Comparison of ENCODE assay signal across 10 cellular contexts in genomic region chr17:76696763-76697701, GRCh38. TPM values are rescaled to one million over a fixed set of nuclear protein-coding genes. Genes with fewer than 3 reads are reported as not detected.
DNase-seq lines count a peak whose midpoint lies in the region; ATAC-seq and TF ChIP-seq lines count a peak whose summit lies in the region.
"Had no signal": no experiment of that assay in that cellular context is flagged by ENCODE, and none has a peak within 500 bp of the region (broad histone marks: within the 10 kb centered on the region; RNA-seq: fewer than 3 reads in every experiment).

No MANE protein-coding gene starts in this region.

- H3K27ac ChIP-seq in neuronal stem cell (replicated peaks; ENCODE audit: low read length) (peak overlapping the region; percentile 83), colonic mucosa (no peak overlapping the region)

- H3K14ac ChIP-seq in neuronal stem cell (ENCODE audit: low read length), result no peak overlapping the region

- H3K4me2 ChIP-seq in neuronal stem cell (ENCODE audit: insufficient read depth, low read length, poor library complexity, severe bottlenecking), result peak overlapping the region; percentile 43

- H3K9me3 ChIP-seq in neuronal stem cell (replicated peaks in 1 of 2; ENCODE audit: control insufficient read depth in 2 of 2, insufficient read depth in 1 of 2, low read depth in 1 of 2, low read length in 2 of 2) (no peaks in the 10 kb centered on the region), colonic mucosa (no peaks in the 10 kb centered on the region)

- H3K23ac ChIP-seq in neuronal stem cell (ENCODE audit: low read depth, low read length, poor library complexity), result peak overlapping the region; percentile 45

- intact Hi-C loops in colonic mucosa (cut with DNase I), result no loop called here

- no peak overlapping the region for H4K8ac ChIP-seq in neuronal stem cell (ENCODE audit: low read depth, low read length)

- H4K91ac ChIP-seq in neuronal stem cell (ENCODE audit: low read depth, low read length, poor library complexity), result no peak overlapping the region

- DNase-seq in GM10248 (ENCODE audit: extremely low spot score), result peak; percentile 62
- no peak for DNase-seq in effector memory CD8-positive, alpha-beta T cell
- no peak for DNase-seq in neuronal stem cell (ENCODE audit: low spot score)
- DNase-seq in colonic mucosa, result no peak
- DNase-seq: activated naive CD8-positive, alpha-beta T cell treated with anti-CD3 and anti-CD28 coated beads, Interleukin-2, amount 50 U/mL, for 24 hours; DMS 273 treated with DMSO at 0.1 percent for 48 hours had no signal

- H2BK120ac ChIP-seq in neuronal stem cell (ENCODE audit: low read depth, low read length), result peak overlapping the region; percentile 2

- H3K9ac ChIP-seq in neuronal stem cell (ENCODE audit: low read depth, low read length, poor library complexity) (no peak overlapping the region), colonic mucosa (ENCODE audit: low read depth in 2 of 2, low read length in 2 of 2) (peak overlapping the region in 1 of 2 donors; percentile 26)

- H2AFZ ChIP-seq in neuronal stem cell (ENCODE audit: low read length), result peak overlapping the region; percentile 84

- H3K4me3 Mint-ChIP-seq in effector memory CD8-positive, alpha-beta T cell, result peak overlapping the region in 1 of 2 donors; percentile 10
- H3K4me3 Mint-ChIP-seq: activated naive CD8-positive, alpha-beta T cell treated with anti-CD3 and anti-CD28 coated beads, Interleukin-2, amount 50 U/mL, for 24 hours had no signal

- H2BK15ac ChIP-seq in neuronal stem cell (ENCODE audit: low read length), result peak overlapping the region; percentile 8

- H2BK12ac ChIP-seq in neuronal stem cell (ENCODE audit: low read length), result no peak overlapping the region

- CTCF ChIA-PET in GM10248 (lab: Yijun Ruan, JAX), result interaction anchor here (1.0 to 3.8 kb wide), 3 partner anchors 9 to 18 kb away, joined by 3 to 20 read pairs (median 8); no protein-coding TSS in a partner anchor

- H3K4ac ChIP-seq in neuronal stem cell (ENCODE audit: low read length), result no peak overlapping the region

- peak overlapping the region in 1 of 2 donors; percentile 13 for H3K4me3 ChIP-seq in neuronal stem cell (ENCODE audit: low read length in 2 of 2)
- no peak overlapping the region for H3K4me3 ChIP-seq in colonic mucosa

- peak overlapping the region; percentile 7 for H2AK5ac ChIP-seq in neuronal stem cell (ENCODE audit: low read depth, low read length)

- WGBS in neuronal stem cell (ENCODE audit: extremely low coverage in 2 of 2, insufficient read length in 2 of 2, insufficient replicate concordance in 1 of 2), 2 donors, result no CpG with 5 or more reads among the region's 25 CpGs

- peak overlapping the region; percentile 64 to 68 for H3K27ac Mint-ChIP-seq in effector memory CD8-positive, alpha-beta T cell
- H3K27ac Mint-ChIP-seq: activated naive CD8-positive, alpha-beta T cell treated with anti-CD3 and anti-CD28 coated beads, Interleukin-2, amount 50 U/mL, for 24 hours had no signal

- no peaks in the 10 kb centered on the region for H3K27me3 Mint-ChIP-seq in effector memory CD8-positive, alpha-beta T cell
- H3K27me3 Mint-ChIP-seq: activated naive CD8-positive, alpha-beta T cell treated with anti-CD3 and anti-CD28 coated beads, Interleukin-2, amount 50 U/mL, for 24 hours had no signal

- POLR2A ChIA-PET in GM10248 (lab: Yijun Ruan, JAX), result no interaction called here

- TF ChIP-seq CTCF in GM10248 (IDR thresholded peaks at IDR 0.05; ENCODE audit: control extremely low read depth, extremely low read depth, low read depth, missing control alignments) (no peak), colonic mucosa (IDR thresholded peaks at IDR 0.05) (no peak)

- H3K4me1 Mint-ChIP-seq in effector memory CD8-positive, alpha-beta T cell (ENCODE audit: low read depth in 2 of 2), result peaks cover 27 to 30% of the 10 kb centered on the region in 2 donors

- no peaks in the 10 kb centered on the region for H3K9me3 Mint-ChIP-seq in effector memory CD8-positive, alpha-beta T cell
- H3K9me3 Mint-ChIP-seq: activated naive CD8-positive, alpha-beta T cell treated with anti-CD3 and anti-CD28 coated beads, Interleukin-2, amount 50 U/mL, for 24 hours had no signal

- peak overlapping the region; percentile 89 for H3K18ac ChIP-seq in neuronal stem cell (ENCODE audit: low read length)

- ATAC-seq in HG03175 (IDR thresholded peaks at IDR 0.05; ENCODE audit: unreplicated experiment) (peak; percentile 61), GM21723 (IDR thresholded peaks at IDR 0.05; ENCODE audit: unreplicated experiment) (no peak), HG03432 (IDR thresholded peaks at IDR 0.05; ENCODE audit: unreplicated experiment) (no peak), HG03378 (IDR thresholded peaks at IDR 0.05; ENCODE audit: unreplicated experiment) (no peak)
- ATAC-seq in effector memory CD8-positive, alpha-beta T cell (replicated peaks), result no peak
- ATAC-seq: activated naive CD8-positive, alpha-beta T cell treated with anti-CD3 and anti-CD28 coated beads, Interleukin-2, amount 50 U/mL, for 24 hours had no signal

- peaks cover 3% of the 10 kb centered on the region for H3K36me3 Mint-ChIP-seq in effector memory CD8-positive, alpha-beta T cell (ENCODE audit: insufficient read depth)

- peaks cover 36 to 43% of the 10 kb centered on the region in 2 donors for H3K4me1 ChIP-seq in neuronal stem cell (ENCODE audit: control insufficient read depth in 2 of 2, insufficient read depth in 1 of 2, low read depth in 1 of 2, low read length in 2 of 2)
- no peaks in the 10 kb centered on the region for H3K4me1 ChIP-seq in colonic mucosa

- H3K27me3 ChIP-seq in neuronal stem cell (ENCODE audit: control insufficient read depth in 3 of 3, insufficient read depth in 3 of 3, low read depth in 1 of 3, low read length in 3 of 3) (no peaks in the 10 kb centered on the region), colonic mucosa (no peaks in the 10 kb centered on the region)

- peak overlapping the region; percentile 17 for H2BK5ac ChIP-seq in neuronal stem cell (ENCODE audit: low read length)

- H3K36me3 ChIP-seq in neuronal stem cell (replicated peaks in 1 of 2; ENCODE audit: control insufficient read depth in 2 of 2, insufficient read depth in 2 of 2, low read length in 2 of 2), result no peaks in the 10 kb centered on the region
- no peaks in the 10 kb centered on the region for H3K36me3 ChIP-seq in colonic mucosa

- no peaks in the 10 kb centered on the region for H3K79me1 ChIP-seq in neuronal stem cell (ENCODE audit: low read depth, low read length)

RNA-seq across cellular contexts. Expression of gene MXRA7, which starts 13.7 kb away (rescaled TPM):
- polyA plus RNA-seq in neuronal stem cell (2013, experiment 1 of 2), result 91.4 TPM
- 90.3 TPM for polyA plus RNA-seq in neuronal stem cell (2013, experiment 2 of 2)
- total RNA-seq in colonic mucosa, result 10 to 100 TPM; 20.3 to 39.3 TPM

RNA-seq across cellular contexts. Expression of gene JMJD6, which starts 29.4 kb away (rescaled TPM):
- 9.1 TPM for polyA plus RNA-seq in neuronal stem cell (2013, experiment 1 of 2)
- 9.1 TPM for polyA plus RNA-seq in neuronal stem cell (2013, experiment 2 of 2)
- 10 to 100 TPM; 38.6 to 41.6 TPM for total RNA-seq in colonic mucosa

RNA-seq across cellular contexts. Expression of gene METTL23, which starts 29.6 kb away (rescaled TPM):
- 29.2 TPM for polyA plus RNA-seq in neuronal stem cell (2013, experiment 1 of 2)
- 31.8 TPM for polyA plus RNA-seq in neuronal stem cell (2013, experiment 2 of 2)
- 10 to 100 TPM; 21.7 to 29.7 TPM for total RNA-seq in colonic mucosa

RNA-seq across cellular contexts. Expression of gene SRSF2, which starts 40.1 kb away (rescaled TPM):
- 225 TPM for polyA plus RNA-seq in neuronal stem cell (2013, experiment 1 of 2)
- 226 TPM for polyA plus RNA-seq in neuronal stem cell (2013, experiment 2 of 2)
- 100 to 1,000 TPM; 163 to 300 TPM for total RNA-seq in colonic mucosa

RNA-seq across cellular contexts. Expression of gene MFSD11, which starts 40.9 kb away (rescaled TPM):
- 11.3 TPM for polyA plus RNA-seq in neuronal stem cell (2013, experiment 1 of 2)
- 12.1 TPM for polyA plus RNA-seq in neuronal stem cell (2013, experiment 2 of 2)
- total RNA-seq in colonic mucosa, result 10 to 100 TPM; 24.9 to 38.9 TPM
